Comparison of ENCODE assay signal across 24 cellular contexts in the genomic region with DNA sequence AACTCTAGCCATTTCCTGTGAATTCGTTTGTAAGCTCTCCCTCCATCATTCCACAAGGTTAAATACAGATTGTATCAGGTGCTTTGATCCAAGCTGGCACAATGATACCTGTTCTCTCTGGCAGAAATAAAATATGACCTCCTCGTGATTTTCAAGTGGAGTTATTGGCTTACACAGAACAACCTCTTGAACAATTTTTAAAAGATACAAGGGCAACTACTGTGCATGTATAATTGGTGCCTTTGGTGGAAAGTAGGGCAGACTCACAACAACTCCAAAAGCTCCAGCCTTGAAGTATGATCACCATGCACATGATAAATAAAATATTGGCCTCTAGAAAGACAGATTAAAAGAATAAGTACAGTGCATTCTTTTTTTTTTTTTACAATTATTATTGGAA.
"Had no signal": no experiment of that assay in that cellular context is flagged by ENCODE, and none has a peak within 500 bp of the region (broad histone marks: within the 10 kb centered on the region; RNA-seq: fewer than 3 reads in every experiment).

No MANE protein-coding gene starts in this region.

- ATAC-seq: effector memory CD8-positive, alpha-beta T cell; esophagus mucosa; gastrocnemius medialis; heart right ventricle; left cardiac atrium; left lung; left ventricle myocardium superior; lower lobe of right lung; mucosa of descending colon had no signal

- H3K4me3 Mint-ChIP-seq: dendritic cell treated with granulocyte-macrophage colony-stimulating factor and Interleukin-4, amounts not matched to agents 40 ng/mL and 50 ng/mL, for 4 days; effector memory CD8-positive, alpha-beta T cell; endodermal cell; mesothelial cell of epicardium had no signal

- H3K4me3 ChIP-seq: colonic mucosa, esophagus squamous epithelium, gastrocnemius medialis, heart right ventricle, left lung, lower lobe of right lung, mucosa of descending colon had no signal

- H3K27me3 Mint-ChIP-seq: dendritic cell treated with granulocyte-macrophage colony-stimulating factor and Interleukin-4, amounts not matched to agents 40 ng/mL and 50 ng/mL, for 4 days; effector memory CD8-positive, alpha-beta T cell had no signal

- H3K27ac ChIP-seq: colonic mucosa, epithelial cell of prostate, esophagus squamous epithelium, gastrocnemius medialis, heart right ventricle, left lung, lower lobe of right lung had no signal

- H3K4me1 ChIP-seq: colonic mucosa, esophagus squamous epithelium, heart right ventricle, left lung, lower lobe of right lung had no signal

- H3K36me3 ChIP-seq: colonic mucosa, gastrocnemius medialis, lower lobe of right lung had no signal

- H3K9me3 ChIP-seq: colonic mucosa, gastrocnemius medialis, lower lobe of right lung, mucosa of descending colon had no signal

- H3K27ac Mint-ChIP-seq: dendritic cell treated with granulocyte-macrophage colony-stimulating factor and Interleukin-4, amounts not matched to agents 40 ng/mL and 50 ng/mL, for 4 days; effector memory CD8-positive, alpha-beta T cell; endodermal cell; mesothelial cell of epicardium had no signal

- H3K27me3 ChIP-seq: colonic mucosa, esophagus squamous epithelium, gastrocnemius medialis, heart right ventricle, left lung had no signal

- DNase-seq: colonic mucosa; cortex of kidney; effector CD8-positive, alpha-beta T cell; effector memory CD8-positive, alpha-beta T cell; endodermal cell; erythroblast; esophagus squamous epithelium; foreskin fibroblast; foreskin melanocyte; gastrocnemius medialis; glutamatergic neuron; head of caudate nucleus; heart right ventricle; hippocampal formation; left cardiac atrium; left lung; left ventricle myocardium superior; lower lobe of right lung; mesenchymal stem cell; mucosa of descending colon had no signal

- H3K9me3 Mint-ChIP-seq: endodermal cell had no signal
